In the genomic region with DNA sequence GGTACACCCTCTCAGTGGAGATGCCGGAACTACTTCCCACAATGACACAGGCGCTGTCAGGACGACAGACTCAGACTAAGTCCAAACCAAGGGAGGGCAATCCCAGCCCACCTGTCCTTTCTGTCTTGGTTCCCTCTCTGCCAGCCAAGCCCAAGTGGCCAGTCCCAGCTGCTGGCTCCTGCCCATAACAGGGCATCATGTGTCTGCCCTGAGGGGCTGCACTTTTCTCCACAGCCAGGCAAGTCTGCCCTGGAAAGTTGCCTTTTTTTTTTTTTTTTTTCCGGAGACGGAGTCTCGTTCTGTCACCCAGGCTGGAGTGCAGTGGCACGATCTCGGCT, we compare ENCODE assay signal across 1 cellular context.
TF ChIP-seq lines count a peak whose summit lies in the region.

No MANE protein-coding gene starts in this region.

TF ChIP-seq in H1, 55 proteins besides CTCF, POLR2A, EP300 and RAD21:
- no peak for TF ChIP-seq BACH1 (IDR thresholded peaks at IDR 0.05; ENCODE audit: low read length)
- TF ChIP-seq SP4 (IDR thresholded peaks at IDR 0.05; ENCODE audit: low read length) = no peak
- TF ChIP-seq BRCA1 (IDR thresholded peaks at IDR 0.05; ENCODE audit: low read depth, low read length) = no peak
- TF ChIP-seq POLR2AphosphoS5 (IDR thresholded peaks at IDR 0.05; ENCODE audit: low read depth, low read length) = no peak
- no peak for TF ChIP-seq CBX8 (IDR thresholded peaks at IDR 0.05; ENCODE audit: borderline replicate concordance, low read depth, low read length)
- no peak for TF ChIP-seq TEAD4 (IDR thresholded peaks at IDR 0.05; ENCODE audit: low read depth, low read length)
- no peak for TF ChIP-seq SIN3A (conservative IDR thresholded peaks at IDR 0.05 in 1 of 2, IDR thresholded peaks at IDR 0.05 in 1 of 2; ENCODE audit: low read depth in 1 of 2, low read length in 2 of 2)
- TF ChIP-seq POU5F1 (IDR thresholded peaks at IDR 0.05; ENCODE audit: low read depth, low read length) = no peak
- no peak for TF ChIP-seq JUN (IDR thresholded peaks at IDR 0.05; ENCODE audit: low read depth, low read length)
- TF ChIP-seq TBP (IDR thresholded peaks at IDR 0.05; ENCODE audit: low read depth, low read length) = no peak
- TF ChIP-seq RFX5 (IDR thresholded peaks at IDR 0.05; ENCODE audit: borderline replicate concordance, low read depth, low read length) = no peak
- TF ChIP-seq SAP30 (IDR thresholded peaks at IDR 0.05; ENCODE audit: insufficient read depth, insufficient replicate concordance, low read length) = no peak
TF ChIP-seq in H1: peak in this region for 0.
